ENCODE assay signal across 8 cellular contexts in genomic region chr11:11841605-11842425, GRCh38. TPM values are rescaled to one million over a fixed set of nuclear protein-coding genes. Genes with fewer than 3 reads are reported as not detected.
DNase-seq lines count a peak whose midpoint lies in the region; ATAC-seq and TF ChIP-seq lines count a peak whose summit lies in the region.

TSS of gene USP47 (plus strand) at chr11:11841972. CDS start at chr11:11842186, 214 bp downstream.

- peaks cover 41% of the 10 kb centered on the region for H3K4me1 ChIP-seq in OCI-LY1 (ENCODE audit: insufficient read depth, low read length, severe bottlenecking)
- H3K4me1 ChIP-seq in mucosa of descending colon (ENCODE audit: low read depth) = peaks cover 22% of the 10 kb centered on the region

- H4K20me1 ChIP-seq in OCI-LY1 (ENCODE audit: insufficient read depth, low read length) = 0 out of 2 replicates have a peak, but pooled peaks cover 2% of the 10 kb centered on the region

- H3K27ac ChIP-seq in OCI-LY1 (ENCODE audit: low read depth, low read length, poor library complexity, severe bottlenecking) (peak within 1 kb of the TSS; percentile 72), epithelial cell of prostate (peak within 1 kb of the TSS; percentile 88)

- peak; percentile 47; the same call in 1 of the 2 replicates for TF ChIP-seq CTCF in OCI-LY1 (IDR thresholded peaks at IDR 0.05; ENCODE audit: low read length)
- peak; percentile 24 for TF ChIP-seq CTCF in mucosa of descending colon (IDR thresholded peaks at IDR 0.05)

- DNase-seq in DMS153 (lab: John Stamatoyannopoulos, UW) (peak; percentile 79), HuH-7 (ENCODE audit: low spot score) (peak; percentile 72), epithelial cell of prostate (ENCODE audit: low read depth, low spot score) (no peak), mucosa of descending colon (peak; percentile 94 to 95 (median 95))
- DNase-seq in activated CD8-positive, alpha-beta memory T cell treated with anti-CD3 and anti-CD28 coated beads, Interleukin-2, amount 50 U/mL, for 48 hours = peak; percentile 98
- DNase-seq in stimulated activated CD8-positive, alpha-beta memory T cell treated with anti-CD3 and anti-CD28 coated beads, Interleukin-4, amount 100 ng/mL, for 24 hours (ENCODE audit: low read depth) = peak; percentile 90

- intact Hi-C loops in mucosa of descending colon (cut with DNase I, micrococcal nuclease) = no loop called here

- H2AFZ ChIP-seq in OCI-LY1 (ENCODE audit: low read length) = peak within 1 kb of the TSS; percentile 88

- H3K79me2 ChIP-seq in OCI-LY1 (ENCODE audit: insufficient read depth, low read length) = peaks cover 46% of the 10 kb centered on the region

- peak within 1 kb of the TSS; percentile 97 for H3K9ac ChIP-seq in OCI-LY1 (ENCODE audit: low read length)

- H3K36me3 ChIP-seq in OCI-LY1 (ENCODE audit: insufficient read depth, low read length) = no peaks in the 10 kb centered on the region
- no peaks in the 10 kb centered on the region for H3K36me3 ChIP-seq in mucosa of descending colon (ENCODE audit: low read depth)

- peak within 1 kb of the TSS; percentile 98 for H3K4me2 ChIP-seq in OCI-LY1 (ENCODE audit: low read length)

- H3K9me2 ChIP-seq in OCI-LY1 (ENCODE audit: low read depth, low read length) = no peaks in the 10 kb centered on the region

- H3F3A ChIP-seq in OCI-LY1 (ENCODE audit: insufficient read depth, low read length) = no peaks in the 10 kb centered on the region

- H3K27me3 ChIP-seq in OCI-LY1 (ENCODE audit: insufficient read depth, low read length) = no peaks in the 10 kb centered on the region

- H3K4me3 ChIP-seq in OCI-LY1 (ENCODE audit: low read depth, low read length, poor library complexity, severe bottlenecking) (peak within 1 kb of the TSS; percentile 83), mucosa of descending colon (peak within 1 kb of the TSS; percentile 69)

- ATAC-seq in GM21526 (IDR thresholded peaks at IDR 0.05; ENCODE audit: low FRiP score, unreplicated experiment) = peak; percentile 59
- ATAC-seq in mucosa of descending colon = peak; percentile 89

- H3K9me3 ChIP-seq in OCI-LY1 (ENCODE audit: low read length) (no peaks in the 10 kb centered on the region), mucosa of descending colon (no peaks in the 10 kb centered on the region)

RNA-seq across cellular contexts. Expression of gene USP47, which starts in this region (rescaled TPM):
- 10 to 100 TPM; 36.1 to 59.3 (median 39.1) TPM for total RNA-seq in mucosa of descending colon
